ENCODE assay signal across 36 cellular contexts in the genomic region with DNA sequence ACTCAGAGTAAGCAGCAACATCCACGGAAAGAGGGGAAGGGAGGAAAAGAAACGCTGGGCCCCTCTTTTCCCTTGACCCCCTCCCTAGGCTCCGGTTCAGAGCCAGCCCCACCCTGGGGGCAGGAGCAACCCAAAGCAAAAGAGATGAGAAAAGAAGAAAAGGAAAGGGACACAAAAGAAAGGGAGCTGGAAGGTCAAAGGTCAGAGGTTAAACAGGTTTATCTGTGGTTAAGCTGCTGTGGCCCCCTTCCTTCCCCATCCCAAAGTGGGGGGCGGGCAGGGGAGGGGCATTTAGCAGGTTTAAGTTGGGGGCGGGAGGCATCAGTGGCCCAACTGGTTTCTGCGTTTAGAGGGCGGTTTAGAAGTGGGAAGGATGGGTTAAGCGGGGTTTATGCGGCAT. TPM values are rescaled to one million over a fixed set of nuclear protein-coding genes. Genes with fewer than 3 reads are reported as not detected.
"Had no signal": no experiment of that assay in that cellular context is flagged by ENCODE, and none has a peak within 500 bp of the region (broad histone marks: within the 10 kb centered on the region; RNA-seq: fewer than 3 reads in every experiment).

No MANE protein-coding gene starts in this region.

- H3K4me3 ChIP-seq: Peyer's patch, SJSA1 had no signal

- H3K4me3 Mint-ChIP-seq: activated CD4-positive, alpha-beta T cell treated with anti-CD3 and anti-CD28 coated beads for 36 hours; activated CD4-positive, alpha-beta T cell treated with anti-CD3 and anti-CD28 coated beads, Interleukin-2, amount 10 ng/mL, durations not matched to agents 7 days and 5 days; activated CD8-positive, alpha-beta T cell treated with anti-CD3 and anti-CD28 coated beads, Interleukin-2, amount 10 ng/mL, durations not matched to agents 7 days and 5 days; activated naive CD4-positive, alpha-beta T cell treated with anti-CD3 and anti-CD28 coated beads, Interleukin-2, amount 50 U/mL, for 24 hours; activated naive CD8-positive, alpha-beta T cell treated with anti-CD3 and anti-CD28 coated beads, Interleukin-2, amount 50 U/mL, for 24 hours; activated T-cell treated with anti-CD3 and anti-CD28 coated beads, Interleukin-2, amount 50 U/mL, for 24 hours; T-helper 1 cell treated with Interleukin-12 subunit alpha and Interleukin-12 subunit beta and Interleukin-4 antibody, amounts not matched to agents 30 μg/mL and 1 μg/mL, for 36 hours; T-helper 2 cell treated with Interferon-gamma antibody and Interleukin-4, amounts not matched to agents 5 μg/mL and 100 μg/mL, for 36 hours; WTC11 had no signal

- H3K4me2 ChIP-seq: SK-N-SH had no signal

- H3K27ac ChIP-seq: Peyer's patch, SJSA1 had no signal

- H3K9me2 ChIP-seq: SK-N-SH had no signal

- H3K9me3 ChIP-seq: Peyer's patch, SJSA1, SK-N-SH had no signal

- H3K27me3 ChIP-seq: Peyer's patch had no signal

- ATAC-seq: activated CD4-positive, alpha-beta T cell treated with anti-CD3 and anti-CD28 coated beads for 36 hours; activated CD4-positive, CD25-positive, alpha-beta regulatory T cell treated with anti-CD3 and anti-CD28 coated beads, Interleukin-2, amount 50 U/mL, for 24 hours; activated CD8-positive, alpha-beta T cell treated with anti-CD3 and anti-CD28 coated beads, Interleukin-2, amount 10 ng/mL, durations not matched to agents 7 days and 5 days; activated naive CD8-positive, alpha-beta T cell treated with anti-CD3 and anti-CD28 coated beads, Interleukin-2, amount 50 U/mL, for 24 hours; PC-3; WTC11 had no signal

- H3K27ac Mint-ChIP-seq: activated CD4-positive, alpha-beta T cell treated with anti-CD3 and anti-CD28 coated beads for 36 hours; activated CD4-positive, alpha-beta T cell treated with anti-CD3 and anti-CD28 coated beads, Interleukin-2, amount 10 ng/mL, durations not matched to agents 7 days and 5 days; activated naive CD4-positive, alpha-beta T cell treated with anti-CD3 and anti-CD28 coated beads, Interleukin-2, amount 50 U/mL, for 24 hours; activated naive CD8-positive, alpha-beta T cell treated with anti-CD3 and anti-CD28 coated beads, Interleukin-2, amount 50 U/mL, for 24 hours; activated T-cell treated with anti-CD3 and anti-CD28 coated beads, Interleukin-2, amount 50 U/mL, for 24 hours; activated T-helper 2 cell treated with anti-CD3 and anti-CD28 coated beads, Interferon-gamma antibody, Interleukin-2, Interleukin-4, amounts not matched to agents 10 μg/mL and 5 μg/mL and 100 μg/mL, durations not matched to agents 14 hours and 24 hours and 36 hours; T-helper 1 cell treated with Interleukin-12 subunit alpha and Interleukin-12 subunit beta and Interleukin-4 antibody, amounts not matched to agents 30 μg/mL and 1 μg/mL, for 36 hours; T-helper 2 cell treated with Interferon-gamma antibody and Interleukin-4, amounts not matched to agents 5 μg/mL and 100 μg/mL, for 36 hours; WTC11 had no signal

- H3K36me3 ChIP-seq: Peyer's patch, SJSA1 had no signal

- H3K9me3 Mint-ChIP-seq: activated CD4-positive, alpha-beta T cell treated with anti-CD3 and anti-CD28 coated beads, Interleukin-2, amount 10 ng/mL, durations not matched to agents 7 days and 5 days; activated naive CD4-positive, alpha-beta T cell treated with anti-CD3 and anti-CD28 coated beads, Interleukin-2, amount 50 U/mL, for 24 hours; activated naive CD8-positive, alpha-beta T cell treated with anti-CD3 and anti-CD28 coated beads, Interleukin-2, amount 50 U/mL, for 24 hours; activated T-cell treated with anti-CD3 and anti-CD28 coated beads, Interleukin-2, amount 50 U/mL, for 24 hours; activated T-helper 2 cell treated with anti-CD3 and anti-CD28 coated beads, Interferon-gamma antibody, Interleukin-2, Interleukin-4, amounts not matched to agents 10 μg/mL and 5 μg/mL and 100 μg/mL, durations not matched to agents 14 hours and 24 hours and 36 hours; T-helper 1 cell treated with Interleukin-12 subunit alpha and Interleukin-12 subunit beta and Interleukin-4 antibody, amounts not matched to agents 30 μg/mL and 1 μg/mL, for 36 hours; T-helper 2 cell treated with Interferon-gamma antibody and Interleukin-4, amounts not matched to agents 5 μg/mL and 100 μg/mL, for 36 hours; WTC11 had no signal

- H3K27me3 Mint-ChIP-seq: activated CD4-positive, alpha-beta T cell treated with anti-CD3 and anti-CD28 coated beads for 36 hours; activated CD4-positive, alpha-beta T cell treated with anti-CD3 and anti-CD28 coated beads, Interleukin-2, amount 10 ng/mL, durations not matched to agents 7 days and 5 days; activated naive CD4-positive, alpha-beta T cell treated with anti-CD3 and anti-CD28 coated beads, Interleukin-2, amount 50 U/mL, for 24 hours; activated naive CD8-positive, alpha-beta T cell treated with anti-CD3 and anti-CD28 coated beads, Interleukin-2, amount 50 U/mL, for 24 hours; activated T-cell treated with anti-CD3 and anti-CD28 coated beads, Interleukin-2, amount 50 U/mL, for 24 hours had no signal

- H3K4me1 ChIP-seq: SJSA1 had no signal

- H3K36me3 Mint-ChIP-seq: activated naive CD4-positive, alpha-beta T cell treated with anti-CD3 and anti-CD28 coated beads, Interleukin-2, amount 50 U/mL, for 24 hours; WTC11 had no signal

- H3K9ac ChIP-seq: SK-N-SH had no signal

- DNase-seq: activated CD4-positive, alpha-beta T cell treated with anti-CD3 and anti-CD28 coated beads for 36 hours; activated CD4-positive, alpha-beta T cell treated with anti-CD3 and anti-CD28 coated beads, Interleukin-2, amount 10 ng/mL, durations not matched to agents 7 days and 5 days; activated CD4-positive, alpha-beta T cell treated with anti-CD3 and anti-CD28 coated beads, Interleukin-2, amount 50 U/mL, for 48 hours; activated CD8-positive, alpha-beta T cell treated with anti-CD3 and anti-CD28 coated beads, Interleukin-2, amount 10 ng/mL, durations not matched to agents 7 days and 5 days; activated gamma-delta T cell; activated naive CD4-positive, alpha-beta T cell treated with Interleukin-2 at 50 U/mL for 16 hours; activated naive CD8-positive, alpha-beta T cell treated with anti-CD3 and anti-CD28 coated beads, Interleukin-2, amount 50 U/mL, for 24 hours; activated T-cell treated with anti-CD3 and anti-CD28 coated beads, Interleukin-2, amount 50 U/mL, for 24 hours; anterior cingulate cortex; Kasumi-1; MM.1S; MV-4-11; NCI-H1092 treated with DMSO at 0.1 percent for 48 hours; NCI-H1417; NCI-H146; NCI-H187; NCI-H2029 treated with DMSO at 0.1 percent for 48 hours; NCI-H2107; NCI-H510A; NCI-H526; NCI-H748 treated with DMSO at 0.1 percent for 48 hours; NK-92 treated with Interleukin-12 subunit alpha and Interleukin-12 subunit beta, amount 100 ng/mL, for 24 hours; PC-3; Peyer's patch; RPMI8226; SHP77 treated with DMSO at 0.1 percent for 48 hours; SK-N-SH had no signal

- H3K4me1 Mint-ChIP-seq: activated CD4-positive, alpha-beta T cell treated with anti-CD3 and anti-CD28 coated beads for 36 hours; activated CD4-positive, alpha-beta T cell treated with anti-CD3 and anti-CD28 coated beads, Interleukin-2, amount 10 ng/mL, durations not matched to agents 7 days and 5 days; activated naive CD4-positive, alpha-beta T cell treated with anti-CD3 and anti-CD28 coated beads, Interleukin-2, amount 50 U/mL, for 24 hours; activated naive CD8-positive, alpha-beta T cell treated with anti-CD3 and anti-CD28 coated beads, Interleukin-2, amount 50 U/mL, for 24 hours had no signal

- FAIRE-seq: TTC549 had no signal

RNA-seq across cellular contexts. Expression of gene SLC22A12, which starts 35.6 kb away (rescaled TPM):
- total RNA-seq: activated CD4-positive, alpha-beta T cell treated with anti-CD3 and anti-CD28 coated beads for 36 hours; activated CD4-positive, alpha-beta T cell treated with anti-CD3 and anti-CD28 coated beads, Interleukin-2, amount 10 ng/mL, durations not matched to agents 7 days and 5 days; activated CD8-positive, alpha-beta T cell treated with anti-CD3 and anti-CD28 coated beads, Interleukin-2, amount 10 ng/mL, durations not matched to agents 7 days and 5 days; activated T-helper 2 cell treated with anti-CD3 and anti-CD28 coated beads, Interferon-gamma antibody, Interleukin-2, Interleukin-4, amounts not matched to agents 10 μg/mL and 5 μg/mL and 100 μg/mL, durations not matched to agents 14 hours and 24 hours and 36 hours; cardiac septum; PC-3; Peyer's patch; SJSA1; WTC11 had no signal
- polyA plus RNA-seq: SK-N-SH had no signal
